Comparison of ENCODE assay signal across 8 cellular contexts in the genomic region with DNA sequence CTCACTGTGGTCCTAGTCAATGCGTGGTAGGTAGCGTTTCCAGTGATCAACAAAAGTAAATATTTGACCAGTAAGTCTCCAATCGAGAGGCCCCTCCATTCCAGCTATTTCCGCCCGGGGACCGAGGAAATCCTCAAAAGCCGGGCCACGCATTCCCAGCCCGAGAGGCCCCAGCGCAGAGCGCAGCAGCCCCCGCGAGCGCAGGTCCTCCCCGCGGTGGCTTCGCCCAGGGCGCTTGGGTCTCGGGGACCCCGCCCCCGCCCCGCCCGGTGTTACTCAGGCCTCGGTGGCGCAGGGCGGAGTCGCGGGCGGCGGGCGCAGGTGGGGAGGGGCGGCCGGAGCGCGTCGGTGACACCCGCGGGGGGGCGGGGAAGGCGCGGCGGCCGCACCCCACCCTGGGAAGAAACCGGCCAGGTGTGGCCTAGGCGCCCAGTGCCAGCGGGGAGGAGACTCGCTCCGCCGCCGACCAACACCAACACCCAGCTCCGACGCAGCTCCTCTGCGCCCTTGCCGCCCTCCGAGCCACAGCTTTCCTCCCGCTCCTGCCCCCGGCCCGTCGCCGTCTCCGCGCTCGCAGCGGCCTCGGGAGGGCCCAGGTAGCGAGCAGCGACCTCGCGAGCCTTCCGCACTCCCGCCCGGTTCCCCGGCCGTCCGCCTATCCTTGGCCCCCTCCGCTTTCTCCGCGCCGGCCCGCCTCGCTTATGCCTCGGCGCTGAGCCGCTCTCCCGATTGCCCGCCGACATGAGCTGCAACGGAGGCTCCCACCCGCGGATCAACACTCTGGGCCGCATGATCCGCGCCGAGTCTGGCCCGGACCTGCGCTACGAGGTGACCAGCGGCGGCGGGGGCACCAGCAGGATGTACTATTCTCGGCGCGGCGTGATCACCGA. TPM values are rescaled to one million over a fixed set of nuclear protein-coding genes. Genes with fewer than 3 reads are reported as not detected.
DNase-seq lines count a peak whose midpoint lies in the region; ATAC-seq and TF ChIP-seq lines count a peak whose summit lies in the region.

A gene with protein sequence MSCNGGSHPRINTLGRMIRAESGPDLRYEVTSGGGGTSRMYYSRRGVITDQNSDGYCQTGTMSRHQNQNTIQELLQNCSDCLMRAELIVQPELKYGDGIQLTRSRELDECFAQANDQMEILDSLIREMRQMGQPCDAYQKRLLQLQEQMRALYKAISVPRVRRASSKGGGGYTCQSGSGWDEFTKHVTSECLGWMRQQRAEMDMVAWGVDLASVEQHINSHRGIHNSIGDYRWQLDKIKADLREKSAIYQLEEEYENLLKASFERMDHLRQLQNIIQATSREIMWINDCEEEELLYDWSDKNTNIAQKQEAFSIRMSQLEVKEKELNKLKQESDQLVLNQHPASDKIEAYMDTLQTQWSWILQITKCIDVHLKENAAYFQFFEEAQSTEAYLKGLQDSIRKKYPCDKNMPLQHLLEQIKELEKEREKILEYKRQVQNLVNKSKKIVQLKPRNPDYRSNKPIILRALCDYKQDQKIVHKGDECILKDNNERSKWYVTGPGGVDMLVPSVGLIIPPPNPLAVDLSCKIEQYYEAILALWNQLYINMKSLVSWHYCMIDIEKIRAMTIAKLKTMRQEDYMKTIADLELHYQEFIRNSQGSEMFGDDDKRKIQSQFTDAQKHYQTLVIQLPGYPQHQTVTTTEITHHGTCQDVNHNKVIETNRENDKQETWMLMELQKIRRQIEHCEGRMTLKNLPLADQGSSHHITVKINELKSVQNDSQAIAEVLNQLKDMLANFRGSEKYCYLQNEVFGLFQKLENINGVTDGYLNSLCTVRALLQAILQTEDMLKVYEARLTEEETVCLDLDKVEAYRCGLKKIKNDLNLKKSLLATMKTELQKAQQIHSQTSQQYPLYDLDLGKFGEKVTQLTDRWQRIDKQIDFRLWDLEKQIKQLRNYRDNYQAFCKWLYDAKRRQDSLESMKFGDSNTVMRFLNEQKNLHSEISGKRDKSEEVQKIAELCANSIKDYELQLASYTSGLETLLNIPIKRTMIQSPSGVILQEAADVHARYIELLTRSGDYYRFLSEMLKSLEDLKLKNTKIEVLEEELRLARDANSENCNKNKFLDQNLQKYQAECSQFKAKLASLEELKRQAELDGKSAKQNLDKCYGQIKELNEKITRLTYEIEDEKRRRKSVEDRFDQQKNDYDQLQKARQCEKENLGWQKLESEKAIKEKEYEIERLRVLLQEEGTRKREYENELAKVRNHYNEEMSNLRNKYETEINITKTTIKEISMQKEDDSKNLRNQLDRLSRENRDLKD (N-terminal part only) (plus strand): TSS at position 497 of the 890 bp plus-strand sequence. CDS start 245 bp downstream, at position 742.

- H3K36me3 ChIP-seq in HUES64 (ENCODE audit: insufficient read depth, low read length): no peaks in the 10 kb centered on the region
- H3K36me3 ChIP-seq in muscle layer of colon (ENCODE audit: insufficient read depth, low read length): no peaks in the 10 kb centered on the region
- no peaks in the 10 kb centered on the region for H3K36me3 ChIP-seq in tibial nerve

- H3K27ac ChIP-seq in HUES64 (ENCODE audit: low read depth, low read length) (peak within 1 kb of the TSS; percentile 74), muscle layer of colon (ENCODE audit: low read depth, low read length) (no peak within 1 kb of the TSS), tibial nerve (peak within 1 kb of the TSS in 2 of 4 donors; percentile 55 to 83)

- ATAC-seq in WTC11 (peak; percentile 66), HG03565 (IDR thresholded peaks at IDR 0.05; ENCODE audit: unreplicated experiment) (no peak)

- H3K4me3 ChIP-seq in HUES64 (ENCODE audit: low read length): peak within 1 kb of the TSS; percentile 85
- peak within 1 kb of the TSS; percentile 90 for H3K4me3 ChIP-seq in epithelial cell of proximal tubule (ENCODE audit: low read depth, low read length)
- peak within 1 kb of the TSS; percentile 55 to 59 for H3K4me3 ChIP-seq in muscle layer of colon (ENCODE audit: low read depth in 1 of 2, low read length in 2 of 2)
- H3K4me3 ChIP-seq in tibial nerve: peak within 1 kb of the TSS; percentile 37 to 63 (median 58)

- DNase-seq in Calu3 (peak; percentile 83), WTC11 (ENCODE audit: low spot score) (peak; percentile 72), epithelial cell of proximal tubule (ENCODE audit: low read depth) (no peak), tibial nerve (ENCODE audit: low spot score in 2 of 2) (no peak), T-helper 9 cell (no peak)

- no peak within 1 kb of the TSS for H3K27ac Mint-ChIP-seq in Calu3 (ENCODE audit: unreplicated experiment)
- peak within 1 kb of the TSS; percentile 79 for H3K27ac Mint-ChIP-seq in WTC11

- CTCF ChIA-PET in Calu3 (lab: Charles Lee): no interaction called here
- CTCF ChIA-PET in WTC11 (lab: Charles Lee): interaction anchor here (1.0 to 1.6 kb wide), 3 partner anchors 109 to 202 kb away, joined by 3 to 5 read pairs (median 5); no protein-coding TSS in a partner anchor

- no peaks in the 10 kb centered on the region for H3K27me3 Mint-ChIP-seq in Calu3 (ENCODE audit: unreplicated experiment)
- peaks cover 36% of the 10 kb centered on the region for H3K27me3 Mint-ChIP-seq in WTC11 (ENCODE audit: low read depth)

- H3K27me3 ChIP-seq in HUES64 (ENCODE audit: insufficient read depth, low read length) (peaks cover 63% of the 10 kb centered on the region), muscle layer of colon (ENCODE audit: control insufficient read depth in 1 of 2, insufficient read depth in 2 of 2, low read length in 2 of 2) (peaks cover 29 to 51% of the 10 kb centered on the region in 2 donors), tibial nerve (peaks cover 0 to 93% of the 10 kb centered on the region in 2 donors)

- H3K36me3 Mint-ChIP-seq in Calu3 (ENCODE audit: insufficient read depth, unreplicated experiment) (peaks cover 35% of the 10 kb centered on the region), WTC11 (no peaks in the 10 kb centered on the region)

- TF ChIP-seq CTCF in Calu3 (IDR thresholded peaks at IDR 0.05; ENCODE audit: unreplicated experiment): no peak
- TF ChIP-seq CTCF in WTC11 (IDR thresholded peaks at IDR 0.05): no peak
- TF ChIP-seq CTCF in epithelial cell of proximal tubule (conservative IDR thresholded peaks at IDR 0.05; ENCODE audit: low read depth, low read length): no peak
- no peak for TF ChIP-seq CTCF in tibial nerve (IDR thresholded peaks at IDR 0.05)

- WGBS in HUES64: under 1% methylated on average over 105 of the region's 105 CpGs
- 2% methylated on average over 3 to 59 of the region's 105 CpGs for WGBS in tibial nerve, 2 donors

- intact Hi-C loops in Calu3 (cut with micrococcal nuclease; ENCODE audit: unreplicated experiment): loop anchor here (5.0 kb wide), 3 partner anchors 34 to 114 kb away; no protein-coding TSS in a partner anchor

- no peak for TF ChIP-seq EP300 in tibial nerve (IDR thresholded peaks at IDR 0.05)

- no peak for TF ChIP-seq POLR2A in tibial nerve (IDR thresholded peaks at IDR 0.05)

- POLR2A ChIA-PET in WTC11 (lab: Charles Lee): interaction anchor here (0.6 to 1.1 kb wide), 3 partner anchors 17 to 110 kb away, joined by 3 to 5 read pairs (median 4); no protein-coding TSS in a partner anchor

- H3K9me3 ChIP-seq in HUES64 (ENCODE audit: insufficient read depth, low read depth, low read length) (no peaks in the 10 kb centered on the region), muscle layer of colon (ENCODE audit: low read length) (no peaks in the 10 kb centered on the region), tibial nerve (no peaks in the 10 kb centered on the region)

- peak within 1 kb of the TSS; percentile 88 for H3K9ac ChIP-seq in HUES64 (ENCODE audit: low read depth, low read length)
- no peak within 1 kb of the TSS for H3K9ac ChIP-seq in muscle layer of colon (ENCODE audit: low read length)

- BruUV-seq in Calu3 (replicated peaks; lab: Mats Ljungman, UMichigan): TSS peak; percentile 55

- H3K4me3 Mint-ChIP-seq in Calu3 (ENCODE audit: low read depth, unreplicated experiment) (peak within 1 kb of the TSS; percentile 91), WTC11 (peak within 1 kb of the TSS; percentile 88)

- H3K4me1 ChIP-seq in HUES64 (ENCODE audit: insufficient read depth, low read length) (peaks cover 33% of the 10 kb centered on the region), muscle layer of colon (ENCODE audit: insufficient read depth, low read length) (peaks cover 8% of the 10 kb centered on the region), tibial nerve (peaks cover 0 to 37% (median 12%) of the 10 kb centered on the region in 4 donors)

- H3K4me1 Mint-ChIP-seq in Calu3 (ENCODE audit: low read depth, unreplicated experiment) (peaks cover 26% of the 10 kb centered on the region), WTC11 (peaks cover 34% of the 10 kb centered on the region)

- no peaks in the 10 kb centered on the region for H3K9me3 Mint-ChIP-seq in Calu3 (ENCODE audit: low read depth, unreplicated experiment)
- H3K9me3 Mint-ChIP-seq in WTC11: no peaks in the 10 kb centered on the region

TF ChIP-seq in WTC11, 78 proteins besides CTCF, POLR2A, EP300 and RAD21 (continues in another document):
- TF ChIP-seq SMAD4 (CRISPR knock-in tag; IDR thresholded peaks at IDR 0.05): no peak; the same call in 1 of the 2 replicates
- 0 out of 2 replicates have a peak, but pooled peaks have one; percentile 52 for TF ChIP-seq SMAD3 (CRISPR knock-in tag; IDR thresholded peaks at IDR 0.05; ENCODE audit: borderline replicate concordance)

RNA-seq across cellular contexts. Expression of the gene that starts here (rescaled TPM):
- total RNA-seq in Calu3 (2022) (46.4 and 57.7 TPM in 2 replicates), WTC11 (2021) (74.5 to 77.0 TPM (median 76.1 TPM) in 3 replicates), epithelial cell of proximal tubule (47.4 and 80.1 TPM in 2 replicates), tibial nerve (1 to 10 TPM; 3.5 to 6.0 (median 4.7) TPM)
- 26.1 TPM for polyA plus RNA-seq in HUES64 (2013, experiment 1 of 2)
- 29.6 TPM for polyA plus RNA-seq in HUES64 (2013, experiment 2 of 2)

Comparison
In these comparisons a context has a peak if more than half of its experiments do, and no peak if none do; other contexts are left out.
1. DNase-seq: peak in Calu3 (single experiment) and WTC11 (single experiment); none in epithelial cell of proximal tubule (single experiment), tibial nerve (0 of 2) and T-helper 9 cell (single experiment).
2. Peak in every context shown above with its lines, with median percentiles within 50 percentile points of each other: H3K4me3 ChIP-seq.